Comparison of ENCODE assay signal across 8 cellular contexts in genomic region chr2:127526940-127527804, GRCh38. TPM values are rescaled to one million over a fixed set of nuclear protein-coding genes. Genes with fewer than 3 reads are reported as not detected.
A peak's percentile ranks its signal among the peaks of the same experiment; 100 is the strongest.
DNase-seq lines count a peak whose midpoint lies in the region; ATAC-seq and TF ChIP-seq lines count a peak whose summit lies in the region.

No MANE protein-coding gene starts in this region.

- H3K36me3 Mint-ChIP-seq in natural killer cell: no peaks in the 10 kb centered on the region

- intact Hi-C loops in natural killer cell (cut with micrococcal nuclease): loop anchor here (1.0 to 5.0 kb wide), 3 partner anchors 119 to 174 kb away; partner anchors contain the start of genes MAP3K2 and SFT2D3

- H3K4me3 ChIP-seq in effector memory CD4-positive, alpha-beta T cell (ENCODE audit: insufficient read depth, low read depth, low read length, poor library complexity, severe bottlenecking): peak overlapping the region; percentile 95

- no peaks in the 10 kb centered on the region for H3K27me3 ChIP-seq in effector memory CD4-positive, alpha-beta T cell (replicated peaks; ENCODE audit: control insufficient read depth, insufficient read depth, low read length, poor library complexity, severe bottlenecking)

- no peaks in the 10 kb centered on the region for H3K9me3 ChIP-seq in effector memory CD4-positive, alpha-beta T cell (ENCODE audit: control insufficient read depth, low read length)

- peaks cover 34 to 40% of the 10 kb centered on the region in 2 donors for H3K4me1 Mint-ChIP-seq in natural killer cell

- peaks cover 9 to 18% of the 10 kb centered on the region in 2 donors for H3K27me3 Mint-ChIP-seq in natural killer cell (ENCODE audit: low read depth in 2 of 2)

- no peaks in the 10 kb centered on the region for H3K4me1 ChIP-seq in effector memory CD4-positive, alpha-beta T cell (ENCODE audit: control insufficient read depth, insufficient read depth, low read length, poor library complexity, severe bottlenecking)

- DNase-seq in activated T-cell treated with anti-CD3 and anti-CD28 coated beads for 1 hour (ENCODE audit: low read depth) (peak; percentile 2), RPMI7951 (ENCODE audit: low read depth) (peak; percentile 11), natural killer cell (no peak), medulla oblongata (ENCODE audit: extremely low spot score) (no peak)
- DNase-seq in activated T-cell treated with anti-CD3 and anti-CD28 coated beads, Interleukin-2, amount 50 U/mL, for 1 hour: no peak
- no peak for DNase-seq in effector memory CD4-positive, alpha-beta T cell
- no peak for DNase-seq in stimulated activated naive CD4-positive, alpha-beta T cell treated with Interleukin-2 at 50 U/mL for 16 hours (lab: John Stamatoyannopoulos, UW)

- no peaks in the 10 kb centered on the region for H3K9me3 Mint-ChIP-seq in natural killer cell

- H3K27ac Mint-ChIP-seq in natural killer cell: peak overlapping the region; percentile 96 to 98

- H3K4me3 Mint-ChIP-seq in natural killer cell: peak overlapping the region; percentile 93

- ATAC-seq in HG02973 (IDR thresholded peaks at IDR 0.05; ENCODE audit: unreplicated experiment) (peak; percentile 2), natural killer cell (peak in 1 of 3 donors; percentile 6)

- peaks cover 3% of the 10 kb centered on the region for H3K36me3 ChIP-seq in effector memory CD4-positive, alpha-beta T cell (ENCODE audit: control insufficient read depth, insufficient read depth, low read length)

- no peak for TF ChIP-seq CTCF in natural killer cell (IDR thresholded peaks at IDR 0.05)

- H3K27ac ChIP-seq in effector memory CD4-positive, alpha-beta T cell (ENCODE audit: insufficient read depth, low read length, poor library complexity, severe bottlenecking): peak overlapping the region; percentile 91

RNA-seq across cellular contexts. Expression of gene IWS1, which starts 0.9 kb away (rescaled TPM):
- 53.9 and 54.0 TPM in 2 replicates for total RNA-seq in RPMI7951 (2014; rRNA removed; shearing (Covaris generic))
- 10 to 100 TPM; 21.7 to 27.1 (median 23.9) TPM for total RNA-seq in natural killer cell

RNA-seq across cellular contexts. Expression of gene MYO7B, which starts 8.3 kb away (rescaled TPM):
- 11.3 and 12.7 TPM in 2 replicates for total RNA-seq in RPMI7951 (2014; rRNA removed; shearing (Covaris generic))
- total RNA-seq in natural killer cell: under 1 TPM; 0.14 to 0.45 (median 0.25) TPM

Comparison
In these comparisons a context has a peak if more than half of its experiments do, and no peak if none do; other contexts are left out.
1. DNase-seq: peak in activated T-cell treated with anti-CD3 and anti-CD28 coated beads for 1 hour (single experiment) and RPMI7951 (single experiment); none in activated T-cell treated with anti-CD3 and anti-CD28 coated beads, Interleukin-2, amount 50 U/mL, for 1 hour (single experiment), effector memory CD4-positive, alpha-beta T cell (0 of 3), natural killer cell (single experiment), medulla oblongata (single experiment) and stimulated activated naive CD4-positive, alpha-beta T cell treated with Interleukin-2 at 50 U/mL for 16 hours (single experiment).